In the genomic region with DNA sequence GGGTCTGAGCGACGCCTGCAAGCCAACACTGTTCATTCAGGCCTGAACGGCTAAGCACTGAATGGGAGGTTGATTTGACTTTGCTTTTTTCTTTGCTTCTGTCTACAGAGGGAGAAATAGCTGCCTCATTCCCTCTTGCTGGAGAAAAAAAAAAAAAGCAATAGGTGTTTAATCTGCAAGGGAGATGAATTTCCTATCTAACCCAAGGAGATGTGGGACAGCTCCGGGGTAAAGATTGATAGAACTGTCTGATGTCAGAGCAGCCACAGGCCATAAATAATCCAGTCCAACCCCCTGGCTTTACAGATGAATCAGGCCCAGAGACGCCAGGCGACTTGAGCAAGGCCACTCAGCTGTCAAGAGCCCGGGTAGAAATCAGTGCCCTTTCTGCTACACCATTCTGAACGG, we compare ENCODE assay signal across 8 cellular contexts.
A peak's percentile ranks its signal among the peaks of the same experiment; 100 is the strongest.
DNase-seq lines count a peak whose midpoint lies in the region; ATAC-seq, FAIRE-seq and TF ChIP-seq lines count a peak whose summit lies in the region.

No MANE protein-coding gene starts in this region.

- H3K27me3 ChIP-seq in Peyer's patch = no peaks in the 10 kb centered on the region
- no peaks in the 10 kb centered on the region for H3K27me3 ChIP-seq in pancreas

- TF ChIP-seq CTCF in Peyer's patch (IDR thresholded peaks at IDR 0.05) (no peak), pancreas (IDR thresholded peaks at IDR 0.05) (no peak)

- DNase-seq in Peyer's patch (no peak), epithelial cell of prostate (ENCODE audit: low read depth, low spot score) (no peak), pancreas (no peak), SKM-1 treated with dmso at 0.1 percent for 144 hours (lab: John Stamatoyannopoulos, UW; ENCODE audit: unreplicated experiment) (no peak), GM19239 (ENCODE audit: insufficient read length, low spot score) (no peak)

- H3K27ac ChIP-seq in Peyer's patch (peak overlapping the region; percentile 85 to 99 (median 92)), epithelial cell of prostate (peak overlapping the region; percentile 81), pancreas (peak overlapping the region; percentile 56 to 99 (median 81))

- no peaks in the 10 kb centered on the region for H3K36me3 ChIP-seq in ES-I3 (ENCODE audit: insufficient read depth, low read length)
- no peaks in the 10 kb centered on the region for H3K36me3 ChIP-seq in Peyer's patch
- H3K36me3 ChIP-seq in pancreas = no peaks in the 10 kb centered on the region

- peaks cover 59% of the 10 kb centered on the region for H3K4me1 ChIP-seq in ES-I3 (ENCODE audit: insufficient read depth, low read length)
- peaks cover 0 to 11% (median 0%) of the 10 kb centered on the region in 4 donors for H3K4me1 ChIP-seq in Peyer's patch
- peaks cover 0 to 15% (median 7%) of the 10 kb centered on the region in 3 donors for H3K4me1 ChIP-seq in pancreas

- peak overlapping the region; percentile 54; the same call in 1 of the 2 replicates for H3K9ac ChIP-seq in ES-I3 (ENCODE audit: low read depth, low read length)

- FAIRE-seq in pancreas (lab: Jason Lieb, UNC) = no peak
- no peak for FAIRE-seq in GM19239 (lab: Jason Lieb, UNC)

- intact Hi-C loops in pancreas (cut with DNase I) = no loop called here

- H3K4me3 ChIP-seq in Peyer's patch = peak overlapping the region; percentile 47 to 99 (median 74)
- peak overlapping the region in 2 of 4 donors; percentile 37 to 55 for H3K4me3 ChIP-seq in pancreas

- H3K9me3 ChIP-seq in ES-I3 (ENCODE audit: control insufficient read depth, insufficient read depth, low read length) (no peaks in the 10 kb centered on the region; the same call in 1 of the 2 replicates), Peyer's patch (no peaks in the 10 kb centered on the region), pancreas (no peaks in the 10 kb centered on the region)

- 11 to 15% methylated on average over 8 of the region's 8 CpGs for WGBS in pancreas, 2 donors

- TF ChIP-seq POLR2A in Peyer's patch (IDR thresholded peaks at IDR 0.05) = no peak

- peak in 2 of 4 donors; percentile 0 to 1 for ATAC-seq in pancreas
- ATAC-seq in HG02884 (IDR thresholded peaks at IDR 0.05; ENCODE audit: unreplicated experiment) = no peak
- no peak for ATAC-seq in GM21576 (IDR thresholded peaks at IDR 0.05; ENCODE audit: unreplicated experiment)
